Comparison of ENCODE assay signal across 8 cellular contexts in the genomic region with DNA sequence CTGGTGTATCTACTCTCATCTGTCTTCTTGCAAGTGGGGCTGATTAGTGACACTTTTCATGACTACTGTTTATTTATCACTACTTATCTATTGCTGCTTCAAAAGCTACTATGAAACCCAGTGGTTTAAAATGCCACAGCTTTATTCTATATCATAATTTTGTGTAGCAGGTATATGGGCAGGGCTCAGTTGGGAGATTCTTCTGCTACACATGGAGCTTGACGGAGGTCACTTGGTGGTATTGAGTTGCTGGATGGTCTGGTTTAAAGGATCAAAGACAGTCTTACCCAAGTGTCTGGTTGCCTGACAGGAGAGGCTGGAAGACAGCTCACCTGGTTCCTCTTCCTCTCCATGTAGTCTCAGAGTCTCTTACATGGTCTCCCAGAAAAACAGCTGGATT.
"Had no signal": no experiment of that assay in that cellular context is flagged by ENCODE, and none has a peak within 500 bp of the region (broad histone marks: within the 10 kb centered on the region; RNA-seq: fewer than 3 reads in every experiment).

No MANE protein-coding gene starts in this region.

- H3K4me2 ChIP-seq: KMS-11 had no signal

- DNase-seq: IMR-90, KBM-7, KG1 had no signal

- H3K4me3 Mint-ChIP-seq: IgD-negative memory B cell had no signal

- H3K27ac ChIP-seq: HL-60, KMS-11 had no signal

- H3K4me3 ChIP-seq: K562 had no signal

- H3K9ac ChIP-seq: KMS-11 had no signal

- H3K36me3 Mint-ChIP-seq: IgD-negative memory B cell had no signal

- H3K4me1 Mint-ChIP-seq: IgD-negative memory B cell had no signal

- H3K27me3 Mint-ChIP-seq: IgD-negative memory B cell had no signal

- ATAC-seq: K562 had no signal

- H3K27ac Mint-ChIP-seq: IgD-negative memory B cell had no signal

- FAIRE-seq: HTR-8/SVneo, K562 had no signal
